ENCODE assay signal across 19 cellular contexts in the genomic region with DNA sequence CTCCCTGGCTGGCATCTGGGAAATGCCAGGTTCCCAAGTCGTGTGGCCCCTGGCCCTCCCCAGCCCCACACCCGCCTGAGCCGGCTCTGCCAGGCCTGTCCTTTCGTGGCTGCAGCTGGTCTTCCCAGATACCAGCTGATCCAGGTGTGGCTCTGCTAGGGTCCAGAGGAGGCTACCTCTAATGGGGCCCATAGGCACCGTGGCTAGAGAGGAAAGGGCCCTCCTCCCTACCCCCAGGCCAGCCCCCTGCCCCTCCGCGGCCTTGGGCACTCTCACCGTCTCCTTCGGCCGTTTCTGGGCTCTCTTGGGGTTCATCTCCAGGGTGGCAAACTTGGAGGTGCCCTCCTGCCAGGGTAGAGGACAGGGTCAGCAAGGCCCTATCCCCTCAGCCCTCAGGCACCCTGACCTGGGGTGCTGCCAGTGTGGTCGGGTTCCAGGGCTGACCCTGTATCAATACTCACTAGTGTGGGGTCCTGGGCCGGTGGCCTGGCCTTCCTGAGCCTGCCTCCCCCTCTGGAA. TPM values are rescaled to one million over a fixed set of nuclear protein-coding genes. Genes with fewer than 3 reads are reported as not detected.
DNase-seq lines count a peak whose midpoint lies in the region; ATAC-seq and TF ChIP-seq lines count a peak whose summit lies in the region.
"Had no signal": no experiment of that assay in that cellular context is flagged by ENCODE, and none has a peak within 500 bp of the region (broad histone marks: within the 10 kb centered on the region; RNA-seq: fewer than 3 reads in every experiment).

No MANE protein-coding gene starts in this region.

- no peak overlapping the region for H3K4me3 Mint-ChIP-seq in activated T-cell treated with anti-CD3 and anti-CD28 coated beads, Interleukin-2, amount 50 U/mL, for 72 hours
- no peak overlapping the region for H3K4me3 Mint-ChIP-seq in T-helper 17 cell
- no peak overlapping the region for H3K4me3 Mint-ChIP-seq in T-helper 2 cell treated with Interferon-gamma antibody and Interleukin-4, amounts not matched to agents 5 μg/mL and 100 μg/mL, for 36 hours
- H3K4me3 Mint-ChIP-seq: activated CD4-positive, alpha-beta T cell treated with anti-CD3 and anti-CD28 coated beads for 36 hours; HFFc6; stimulated activated naive CD8-positive, alpha-beta T cell treated with anti-CD3 and anti-CD28 coated beads, Interleukin-15, amount 100 ng/mL, for 72 hours; T-cell had no signal

- H3K27me3 ChIP-seq in lower lobe of right lung (ENCODE audit: low read depth) (no peaks in the 10 kb centered on the region), stomach (no peaks in the 10 kb centered on the region), esophagus muscularis mucosa (no peaks in the 10 kb centered on the region)
- H3K27me3 ChIP-seq: BE2C had no signal

- H3K27ac ChIP-seq in lower lobe of right lung (no peak overlapping the region), stomach (peak overlapping the region in 1 of 5 donors; percentile 3), esophagus muscularis mucosa (replicated peaks in 1 of 4) (no peak overlapping the region)

- no peak overlapping the region for H3K27ac Mint-ChIP-seq in activated T-cell treated with anti-CD3 and anti-CD28 coated beads, Interleukin-2, amount 50 U/mL, for 72 hours
- H3K27ac Mint-ChIP-seq in T-helper 17 cell = peak overlapping the region; percentile 78
- no peak overlapping the region for H3K27ac Mint-ChIP-seq in T-helper 2 cell treated with Interferon-gamma antibody and Interleukin-4, amounts not matched to agents 5 μg/mL and 100 μg/mL, for 36 hours
- H3K27ac Mint-ChIP-seq: activated CD4-positive, alpha-beta T cell treated with anti-CD3 and anti-CD28 coated beads for 36 hours; HFFc6; stimulated activated naive CD8-positive, alpha-beta T cell treated with anti-CD3 and anti-CD28 coated beads, Interleukin-15, amount 100 ng/mL, for 72 hours; T-cell had no signal

- H3K36me3 Mint-ChIP-seq in activated T-cell treated with anti-CD3 and anti-CD28 coated beads, Interleukin-2, amount 50 U/mL, for 72 hours (ENCODE audit: insufficient read depth in 2 of 2) = peaks cover 5 to 19% of the 10 kb centered on the region in 2 donors
- H3K36me3 Mint-ChIP-seq in T-helper 17 cell (ENCODE audit: low read depth) = peaks cover 15% of the 10 kb centered on the region
- peaks cover 45% of the 10 kb centered on the region for H3K36me3 Mint-ChIP-seq in T-helper 2 cell treated with Interferon-gamma antibody and Interleukin-4, amounts not matched to agents 5 μg/mL and 100 μg/mL, for 36 hours (ENCODE audit: low read depth)

- WGBS in stomach, 5 donors = 72 to 87% (median 77%) methylated on average over 5 to 12 of the region's 12 CpGs
- 77% methylated on average over 8 of the region's 12 CpGs for WGBS in esophagus muscularis mucosa

- H3K9me3 ChIP-seq in T-helper 17 cell (ENCODE audit: control insufficient read depth, low read length, poor library complexity, severe bottlenecking) (no peaks in the 10 kb centered on the region), lower lobe of right lung (no peaks in the 10 kb centered on the region), stomach (no peaks in the 10 kb centered on the region), esophagus muscularis mucosa (no peaks in the 10 kb centered on the region)
- H3K9me3 ChIP-seq: BE2C, Caco-2 had no signal

- H3K36me3 ChIP-seq in lower lobe of right lung = peaks cover 98% of the 10 kb centered on the region
- H3K36me3 ChIP-seq in stomach = peaks cover 85 to 100% (median 100%) of the 10 kb centered on the region in 4 donors
- peaks cover 79 to 100% (median 97%) of the 10 kb centered on the region in 4 donors for H3K36me3 ChIP-seq in esophagus muscularis mucosa

- no peaks in the 10 kb centered on the region for H3K4me1 ChIP-seq in lower lobe of right lung
- peaks cover 6 to 10% (median 8%) of the 10 kb centered on the region in 4 donors for H3K4me1 ChIP-seq in stomach
- H3K4me1 ChIP-seq in esophagus muscularis mucosa = peaks cover 0 to 5% (median 2%) of the 10 kb centered on the region in 4 donors
- H3K4me1 ChIP-seq: BE2C, Caco-2 had no signal

- TF ChIP-seq CTCF in lower lobe of right lung (IDR thresholded peaks at IDR 0.05) (no peak), stomach (IDR thresholded peaks at IDR 0.05) (no peak), esophagus muscularis mucosa (IDR thresholded peaks at IDR 0.05) (no peak)

- intact Hi-C loops in lower lobe of right lung (cut with DNase I) (loop anchor here (5.0 kb wide), 1 partner anchor 43 kb away; no protein-coding TSS in a partner anchor), stomach (cut with DNase I; ENCODE audit: low total_unique reads) (loop anchor here (2.0 kb wide), 1 partner anchor 43 kb away; no protein-coding TSS in a partner anchor), esophagus muscularis mucosa (cut with DNase I) (loop anchor here (1.0 to 10.0 kb wide), 2 partner anchors 40 to 231 kb away; a partner anchor contains a TSS)

- H3K4me3 ChIP-seq in lower lobe of right lung = no peak overlapping the region
- H3K4me3 ChIP-seq in stomach = no peak overlapping the region
- H3K4me3 ChIP-seq in esophagus muscularis mucosa = no peak overlapping the region
- H3K4me3 ChIP-seq: lung had no signal

- DNase-seq in activated T-cell treated with anti-CD3 and anti-CD28 coated beads, Interleukin-2, amount 50 U/mL, for 1 hour = peak; percentile 16
- no peak for DNase-seq in activated T-cell treated with anti-CD3 and anti-CD28 coated beads, Interleukin-2, amount 50 U/mL, for 72 hours
- DNase-seq in T-helper 17 cell (peak in 1 of 3 donors; percentile 4), lower lobe of right lung (peak; percentile 33), stomach (peak; percentile 22), germinal center (ENCODE audit: low spot score) (no peak), esophagus muscularis mucosa (ENCODE audit: extremely low spot score) (no peak)
- DNase-seq in T-helper 2 cell treated with Interferon-gamma antibody and Interleukin-4, amounts not matched to agents 5 μg/mL and 100 μg/mL, for 36 hours (ENCODE audit: low spot score) = no peak
- DNase-seq: activated CD4-positive, alpha-beta T cell treated with anti-CD3 and anti-CD28 coated beads for 36 hours; BE2C; Caco-2; HFFc6; Kasumi-1; NCI-H187; NCI-H2227 treated with DMSO at 0.1 percent for 48 hours; retina; stimulated activated naive CD8-positive, alpha-beta T cell treated with anti-CD3 and anti-CD28 coated beads, Interleukin-15, amount 100 ng/mL, for 72 hours had no signal

- no peaks in the 10 kb centered on the region for H3K27me3 Mint-ChIP-seq in activated T-cell treated with anti-CD3 and anti-CD28 coated beads, Interleukin-2, amount 50 U/mL, for 72 hours (ENCODE audit: low read depth)
- H3K27me3 Mint-ChIP-seq in T-helper 17 cell = no peaks in the 10 kb centered on the region
- H3K27me3 Mint-ChIP-seq in T-helper 2 cell treated with Interferon-gamma antibody and Interleukin-4, amounts not matched to agents 5 μg/mL and 100 μg/mL, for 36 hours (ENCODE audit: low read depth) = no peaks in the 10 kb centered on the region
- H3K27me3 Mint-ChIP-seq: activated CD4-positive, alpha-beta T cell treated with anti-CD3 and anti-CD28 coated beads for 36 hours; stimulated activated naive CD8-positive, alpha-beta T cell treated with anti-CD3 and anti-CD28 coated beads, Interleukin-15, amount 100 ng/mL, for 72 hours; T-cell had no signal

- no peaks in the 10 kb centered on the region for H3K4me1 Mint-ChIP-seq in activated T-cell treated with anti-CD3 and anti-CD28 coated beads, Interleukin-2, amount 50 U/mL, for 72 hours (ENCODE audit: low read depth)
- peaks cover 10% of the 10 kb centered on the region for H3K4me1 Mint-ChIP-seq in T-helper 17 cell
- H3K4me1 Mint-ChIP-seq in T-helper 2 cell treated with Interferon-gamma antibody and Interleukin-4, amounts not matched to agents 5 μg/mL and 100 μg/mL, for 36 hours (ENCODE audit: low read depth) = no peaks in the 10 kb centered on the region
- H3K4me1 Mint-ChIP-seq: activated CD4-positive, alpha-beta T cell treated with anti-CD3 and anti-CD28 coated beads for 36 hours; stimulated activated naive CD8-positive, alpha-beta T cell treated with anti-CD3 and anti-CD28 coated beads, Interleukin-15, amount 100 ng/mL, for 72 hours had no signal

- ATAC-seq in activated T-cell treated with anti-CD3 and anti-CD28 coated beads, Interleukin-2, amount 50 U/mL, for 72 hours (replicated peaks in 1 of 2) = no peak
- ATAC-seq in T-helper 17 cell (no peak), lower lobe of right lung (no peak)

- no peak for TF ChIP-seq EP300 in stomach (IDR thresholded peaks at IDR 0.05)
- TF ChIP-seq EP300 in esophagus muscularis mucosa (IDR thresholded peaks at IDR 0.05) = no peak

- no peaks in the 10 kb centered on the region for H3K9me3 Mint-ChIP-seq in activated T-cell treated with anti-CD3 and anti-CD28 coated beads, Interleukin-2, amount 50 U/mL, for 72 hours
- no peaks in the 10 kb centered on the region for H3K9me3 Mint-ChIP-seq in T-helper 2 cell treated with Interferon-gamma antibody and Interleukin-4, amounts not matched to agents 5 μg/mL and 100 μg/mL, for 36 hours
- H3K9me3 Mint-ChIP-seq: HFFc6; stimulated activated naive CD8-positive, alpha-beta T cell treated with anti-CD3 and anti-CD28 coated beads, Interleukin-15, amount 100 ng/mL, for 72 hours; T-cell had no signal

- TF ChIP-seq POLR2A in stomach (IDR thresholded peaks at IDR 0.05) (no peak), esophagus muscularis mucosa (IDR thresholded peaks at IDR 0.05; ENCODE audit: low read depth) (no peak)

RNA-seq across cellular contexts. Expression of a gene that starts 17.0 kb away (rescaled TPM):
- total RNA-seq in activated T-cell treated with anti-CD3 and anti-CD28 coated beads, Interleukin-2, amount 50 U/mL, for 72 hours = 10 to 100 TPM; 50.7 to 78.2 TPM
- total RNA-seq in T-helper 17 cell (100 to 1,000 TPM; 150 to 236 TPM), lower lobe of right lung (71.1 TPM), stomach (100 to 1,000 TPM in 1 of 5 donors, 10 to 100 TPM in 4; 29.4 to 242 (median 65.2) TPM), esophagus muscularis mucosa (10 to 100 TPM; 48.6 to 67.4 (median 54.8) TPM)
- 10 to 100 TPM; 20.5 to 45.8 (median 32.8) TPM for polyA plus RNA-seq in stomach

RNA-seq across cellular contexts. Expression of a gene that starts 42.3 kb away (rescaled TPM):
- 1 to 10 TPM; 1.6 to 3.6 TPM for total RNA-seq in activated T-cell treated with anti-CD3 and anti-CD28 coated beads, Interleukin-2, amount 50 U/mL, for 72 hours
- under 1 TPM in 1 of 2 donors, not detected in 1; 0.42 TPM for total RNA-seq in T-helper 17 cell
- 1.4 TPM for total RNA-seq in lower lobe of right lung
- 1 to 10 TPM in 2 of 5 donors, not detected in 3; 1.2 to 2.0 TPM for total RNA-seq in stomach
- 1 to 10 TPM; 1.4 to 9.9 (median 4.0) TPM for polyA plus RNA-seq in stomach
- under 1 TPM; 0.17 to 0.42 (median 0.21) TPM for total RNA-seq in esophagus muscularis mucosa

RNA-seq across cellular contexts. Expression of a gene that starts 59.7 kb away (rescaled TPM):
- total RNA-seq in activated T-cell treated with anti-CD3 and anti-CD28 coated beads, Interleukin-2, amount 50 U/mL, for 72 hours = 1 to 10 TPM in 1 of 2 donors, under 1 TPM in 1; 0.86 to 2.0 TPM
- total RNA-seq in T-helper 17 cell = 1 to 10 TPM; 2.2 to 2.3 TPM
- 38.5 TPM for total RNA-seq in lower lobe of right lung
- 10 to 100 TPM in 3 of 5 donors, 1 to 10 TPM in 2; 1.2 to 37.9 (median 21.3) TPM for total RNA-seq in stomach
- 10 to 100 TPM; 12.5 to 24.2 (median 23.8) TPM for polyA plus RNA-seq in stomach
- 10 to 100 TPM; 15.9 to 19.1 (median 17.5) TPM for total RNA-seq in esophagus muscularis mucosa

Comparison
In these comparisons a context has a peak if more than half of its experiments do, and no peak if none do; other contexts are left out.
1. DNase-seq: peak in activated T-cell treated with anti-CD3 and anti-CD28 coated beads, Interleukin-2, amount 50 U/mL, for 1 hour (single experiment), lower lobe of right lung (single experiment) and stomach (single experiment); none in activated T-cell treated with anti-CD3 and anti-CD28 coated beads, Interleukin-2, amount 50 U/mL, for 72 hours (0 of 2), germinal center (single experiment), esophagus muscularis mucosa (single experiment) and T-helper 2 cell treated with Interferon-gamma antibody and Interleukin-4, amounts not matched to agents 5 μg/mL and 100 μg/mL, for 36 hours (single experiment).